Comparison of ENCODE assay signal across 22 cellular contexts in the genomic region with DNA sequence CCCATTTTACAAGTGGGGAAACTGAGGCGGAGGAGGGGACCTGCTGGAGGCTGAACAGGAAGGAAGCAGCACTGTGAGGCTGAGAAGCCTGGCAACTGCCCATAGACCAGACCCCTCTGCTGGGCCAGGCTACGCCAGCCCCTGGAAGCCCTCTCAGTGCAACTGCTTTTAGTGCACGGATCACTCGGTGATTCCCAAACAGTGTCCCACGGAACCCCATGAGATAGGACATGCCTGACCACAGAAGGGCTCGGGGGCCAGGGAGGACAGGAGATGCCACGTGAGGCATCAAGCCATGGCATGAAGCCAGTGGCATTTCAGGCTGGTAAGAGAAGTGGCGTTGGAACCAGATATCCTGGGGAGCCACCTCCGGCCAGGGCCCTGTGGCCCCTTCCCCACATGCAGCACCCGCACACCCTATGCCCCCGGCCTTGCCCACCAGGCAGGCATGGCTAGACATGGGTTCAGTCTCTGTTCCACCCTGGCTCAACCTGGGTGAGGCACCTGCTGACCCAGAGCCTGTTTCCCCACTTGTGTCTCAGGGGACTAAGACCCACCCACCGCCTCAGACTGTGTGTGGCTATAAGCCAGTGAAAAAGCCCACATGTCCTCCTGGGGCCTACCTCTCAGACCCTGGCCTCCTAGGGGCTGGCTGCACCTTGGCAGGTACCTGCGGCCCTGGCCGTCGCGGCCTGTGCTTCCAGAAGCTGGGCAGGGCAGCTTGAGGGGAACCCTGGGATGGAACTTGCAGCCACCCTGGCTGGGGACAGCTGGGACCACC.
"Had no signal": no experiment of that assay in that cellular context is flagged by ENCODE, and none has a peak within 500 bp of the region (broad histone marks: within the 10 kb centered on the region; RNA-seq: fewer than 3 reads in every experiment).

No MANE protein-coding gene starts in this region.

- ATAC-seq: activated CD8-positive, alpha-beta T cell treated with anti-CD3 and anti-CD28 coated beads, Interleukin-2, amount 10 ng/mL, durations not matched to agents 7 days and 5 days; activated naive CD8-positive, alpha-beta T cell treated with anti-CD3 and anti-CD28 coated beads, Interleukin-2, amount 50 U/mL, for 24 hours; activated T-cell treated with anti-CD3 and anti-CD28 coated beads, Interleukin-2, amount 50 U/mL, for 4 hours; esophagus mucosa; gastrocnemius medialis; left lobe of liver; pancreas had no signal

- H2AFZ ChIP-seq: neural progenitor cell had no signal

- H3K27me3 ChIP-seq: pancreas, thyroid gland had no signal

- H3K9me3 ChIP-seq: gastrocnemius medialis, heart right ventricle, pancreas, thyroid gland had no signal

- H3K9me3 Mint-ChIP-seq: activated CD4-positive, alpha-beta T cell treated with anti-CD3 and anti-CD28 coated beads, Interleukin-2, amount 10 ng/mL, durations not matched to agents 7 days and 5 days; activated naive CD4-positive, alpha-beta T cell treated with anti-CD3 and anti-CD28 coated beads, Interleukin-2, amount 10 ng/mL, durations not matched to agents 7 days and 5 days; activated naive CD8-positive, alpha-beta T cell treated with anti-CD3 and anti-CD28 coated beads, Interleukin-2, amount 50 U/mL, for 24 hours; activated T-cell treated with anti-CD3 and anti-CD28 coated beads, Interleukin-2, amount 50 U/mL, for 4 hours; memory B cell; naive thymus-derived CD4-positive, alpha-beta T cell; neural progenitor cell; T-helper 1 cell treated with Interleukin-12 subunit alpha and Interleukin-12 subunit beta and Interleukin-4 antibody, amounts not matched to agents 30 μg/mL and 1 μg/mL, for 36 hours had no signal

- H3K4me3 Mint-ChIP-seq: activated CD4-positive, alpha-beta T cell treated with anti-CD3 and anti-CD28 coated beads, Interleukin-2, amount 10 ng/mL, durations not matched to agents 7 days and 5 days; activated CD8-positive, alpha-beta T cell treated with anti-CD3 and anti-CD28 coated beads, Interleukin-2, amount 10 ng/mL, durations not matched to agents 7 days and 5 days; activated naive CD4-positive, alpha-beta T cell treated with anti-CD3 and anti-CD28 coated beads, Interleukin-2, amount 10 ng/mL, durations not matched to agents 7 days and 5 days; activated naive CD8-positive, alpha-beta T cell treated with anti-CD3 and anti-CD28 coated beads, Interleukin-2, amount 50 U/mL, for 24 hours; activated T-cell treated with anti-CD3 and anti-CD28 coated beads, Interleukin-2, amount 50 U/mL, for 4 hours; memory B cell; naive thymus-derived CD4-positive, alpha-beta T cell; neural progenitor cell; T-helper 1 cell treated with Interleukin-12 subunit alpha and Interleukin-12 subunit beta and Interleukin-4 antibody, amounts not matched to agents 30 μg/mL and 1 μg/mL, for 36 hours had no signal

- H3K4me1 ChIP-seq: gastrocnemius medialis, pancreas had no signal

- H3K4me1 Mint-ChIP-seq: activated CD4-positive, alpha-beta T cell treated with anti-CD3 and anti-CD28 coated beads, Interleukin-2, amount 10 ng/mL, durations not matched to agents 7 days and 5 days; activated naive CD4-positive, alpha-beta T cell treated with anti-CD3 and anti-CD28 coated beads, Interleukin-2, amount 10 ng/mL, durations not matched to agents 7 days and 5 days; activated naive CD8-positive, alpha-beta T cell treated with anti-CD3 and anti-CD28 coated beads, Interleukin-2, amount 50 U/mL, for 24 hours; memory B cell; naive thymus-derived CD4-positive, alpha-beta T cell had no signal

- H3K27ac Mint-ChIP-seq: activated CD4-positive, alpha-beta T cell treated with anti-CD3 and anti-CD28 coated beads, Interleukin-2, amount 10 ng/mL, durations not matched to agents 7 days and 5 days; activated CD8-positive, alpha-beta T cell treated with anti-CD3 and anti-CD28 coated beads, Interleukin-2, amount 10 ng/mL, durations not matched to agents 7 days and 5 days; activated naive CD4-positive, alpha-beta T cell treated with anti-CD3 and anti-CD28 coated beads, Interleukin-2, amount 10 ng/mL, durations not matched to agents 7 days and 5 days; activated naive CD8-positive, alpha-beta T cell treated with anti-CD3 and anti-CD28 coated beads, Interleukin-2, amount 50 U/mL, for 24 hours; memory B cell; naive thymus-derived CD4-positive, alpha-beta T cell; neural progenitor cell; T-helper 1 cell treated with Interleukin-12 subunit alpha and Interleukin-12 subunit beta and Interleukin-4 antibody, amounts not matched to agents 30 μg/mL and 1 μg/mL, for 36 hours had no signal

- H3K36me3 Mint-ChIP-seq: activated naive CD4-positive, alpha-beta T cell treated with anti-CD3 and anti-CD28 coated beads, Interleukin-2, amount 10 ng/mL, durations not matched to agents 7 days and 5 days; naive thymus-derived CD4-positive, alpha-beta T cell; neural progenitor cell had no signal

- H3K4me2 ChIP-seq: neural progenitor cell had no signal

- H3K36me3 ChIP-seq: gastrocnemius medialis, heart right ventricle, neural progenitor cell, pancreas, thyroid gland had no signal

- H3K4me3 ChIP-seq: gastrocnemius medialis, heart right ventricle, neural progenitor cell, pancreas, thyroid gland had no signal

- H3K9ac ChIP-seq: neural progenitor cell had no signal

- H3K27ac ChIP-seq: gastrocnemius medialis, heart right ventricle, neural progenitor cell, pancreas, thyroid gland had no signal

- DNase-seq: activated CD4-positive, alpha-beta T cell treated with anti-CD3 and anti-CD28 coated beads, Interleukin-2, amount 10 ng/mL, durations not matched to agents 7 days and 5 days; activated CD8-positive, alpha-beta memory T cell treated with anti-CD3 and anti-CD28 coated beads, Interleukin-2, amount 50 U/mL, for 4 hours; activated CD8-positive, alpha-beta T cell treated with anti-CD3 and anti-CD28 coated beads, Interleukin-2, amount 10 ng/mL, durations not matched to agents 7 days and 5 days; activated effector memory CD4-positive, alpha-beta T cell treated with Interleukin-2 at 50 U/mL for 16 hours; activated naive CD4-positive, alpha-beta T cell treated with anti-CD3 and anti-CD28 coated beads, Interleukin-2, amount 10 ng/mL, durations not matched to agents 7 days and 5 days; activated naive CD8-positive, alpha-beta T cell treated with anti-CD3 and anti-CD28 coated beads, Interleukin-2, amount 50 U/mL, for 24 hours; activated T-cell treated with anti-CD3 and anti-CD28 coated beads, Interleukin-2, amount 50 U/mL, for 4 hours; anterior cingulate cortex; cerebellar nuclear complex; effector CD4-positive, alpha-beta T cell; gastrocnemius medialis; naive thymus-derived CD4-positive, alpha-beta T cell; stimulated activated CD4-positive, alpha-beta T cell treated with anti-CD3 and anti-CD28 coated beads, Interleukin-2, amount 100 ng/mL, for 24 hours; stimulated activated naive CD4-positive, alpha-beta T cell treated with Interleukin-2 at 50 U/mL for 16 hours; thyroid gland had no signal
